8 cellular contexts compared by ENCODE assay signal in genomic region chr5:133052317-133053175, GRCh38. TPM values are rescaled to one million over a fixed set of nuclear protein-coding genes. Genes with fewer than 3 reads are reported as not detected.
DNase-seq lines count a peak whose midpoint lies in the region; ATAC-seq, FAIRE-seq and TF ChIP-seq lines count a peak whose summit lies in the region.

No MANE protein-coding gene starts in this region.

- TF ChIP-seq RAD21 in H1 (IDR thresholded peaks at IDR 0.05 in 1 of 2, conservative IDR thresholded peaks at IDR 0.05 in 1 of 2; ENCODE audit: low read depth in 2 of 2, low read length in 2 of 2): no peak

- ATAC-seq in HG02678 (IDR thresholded peaks at IDR 0.05; ENCODE audit: unreplicated experiment): peak; percentile 34
- ATAC-seq in activated CD8-positive, alpha-beta T cell treated with anti-CD3 and anti-CD28 coated beads, Interleukin-2, amount 10 ng/mL, durations not matched to agents 7 days and 5 days: peak; percentile 25

- H3K79me2 ChIP-seq in H1 (ENCODE audit: control insufficient read depth in 1 of 2, insufficient read depth in 2 of 2, low read length in 2 of 2): peaks cover 50 to 56% of the 10 kb centered on the region in 2 experiments

- H3K4me1 ChIP-seq in H1 (replicated peaks in 1 of 4; ENCODE audit: control insufficient read depth in 3 of 4, insufficient read depth in 4 of 4, low read length in 3 of 4): peaks cover 0 to 8% (median 2%) of the 10 kb centered on the region in 4 experiments; a peak in 4 of 7 replicates

- no peak for TF ChIP-seq POLR2A in H1 (IDR thresholded peaks at IDR 0.05; ENCODE audit: control extremely low read depth in 1 of 2, low read depth in 2 of 2, low read length in 2 of 2)

- no peak for TF ChIP-seq CTCF in H1 (IDR thresholded peaks at IDR 0.05; ENCODE audit: control extremely low read depth in 1 of 3, insufficient read depth in 1 of 3, low read depth in 1 of 3, low read length in 3 of 3)

- H3K23me2 ChIP-seq in H1 (ENCODE audit: low read depth, low read length): peaks cover 10% of the 10 kb centered on the region

- H3K23ac ChIP-seq in H1 (ENCODE audit: insufficient read length): no peak overlapping the region

- H2BK20ac ChIP-seq in H1 (ENCODE audit: low read length): no peak overlapping the region

- H3K56ac ChIP-seq in H1 (replicated peaks; ENCODE audit: insufficient read length, low read depth, low read length): peak overlapping the region; percentile 96

- H3K27ac ChIP-seq in H1 (ENCODE audit: low read depth, low read length): peak overlapping the region; percentile 99

- peak overlapping the region; percentile 99 for H4K8ac ChIP-seq in H1 (ENCODE audit: extremely low read depth, insufficient read depth, low read length)

- H2AK5ac ChIP-seq in H1 (ENCODE audit: low read depth, low read length): peak overlapping the region; percentile 43; the same call in 1 of the 2 replicates

- peaks cover 2% of the 10 kb centered on the region; the same call in 1 of the 2 replicates for H3K79me1 ChIP-seq in H1 (ENCODE audit: low read depth, low read length)

- peaks cover 54% of the 10 kb centered on the region for H3K4me1 Mint-ChIP-seq in activated CD8-positive, alpha-beta T cell treated with anti-CD3 and anti-CD28 coated beads, Interleukin-2, amount 10 ng/mL, durations not matched to agents 7 days and 5 days (ENCODE audit: low read depth)

- DNase-seq in NCI-H748 (lab: John Stamatoyannopoulos, UW; ENCODE audit: unreplicated experiment) (peak; percentile 54), NCI-H748 treated with DMSO at 0.1 percent for 48 hours (lab: John Stamatoyannopoulos, UW) (no peak), NCI-H2227 (lab: John Stamatoyannopoulos, UW; ENCODE audit: unreplicated experiment) (peak; percentile 61), H1 (ENCODE audit: low read depth in 1 of 2, low spot score in 2 of 2) (peak in 1 of 2 experiments; percentile 64), mesenteric fat pad (ENCODE audit: low spot score) (peak; percentile 91)
- DNase-seq in activated CD8-positive, alpha-beta T cell treated with anti-CD3 and anti-CD28 coated beads, Interleukin-2, amount 10 ng/mL, durations not matched to agents 7 days and 5 days: peak; percentile 73
- peak; percentile 10 to 15 for DNase-seq in stimulated activated CD8-positive, alpha-beta memory T cell treated with anti-CD3 and anti-CD28 coated beads, Interleukin-2, amount 100 ng/mL, for 1 hour (ENCODE audit: low read depth in 2 of 2)

- peak overlapping the region; percentile 94 for H4K91ac ChIP-seq in H1 (replicated peaks; ENCODE audit: insufficient read length, low read length)

- H4K20me1 ChIP-seq in H1 (replicated peaks in 1 of 2; ENCODE audit: control insufficient read depth in 1 of 2, insufficient read depth in 2 of 2, low read length in 2 of 2): peaks cover 8 to 23% of the 10 kb centered on the region in 2 experiments

- CTCF ChIA-PET in activated CD8-positive, alpha-beta T cell treated with anti-CD3 and anti-CD28 coated beads, Interleukin-2, amount 10 ng/mL, durations not matched to agents 7 days and 5 days (lab: Charles Lee): interaction anchor here (1.1 kb wide), 1 partner anchor 28 kb away, joined by 3 read pairs; no protein-coding TSS in a partner anchor
- CTCF ChIA-PET in H1 (lab: Charles Lee; ENCODE audit: partially characterized antibody): interaction anchor here (0.6 to 1.3 kb wide), 2 partner anchors 207 to 227 kb away, joined by 3 read pairs; no protein-coding TSS in a partner anchor

- H3K18ac ChIP-seq in H1 (ENCODE audit: extremely low read depth, low read length): peak overlapping the region; percentile 81

- H3K36me3 ChIP-seq in H1 (ENCODE audit: control insufficient read depth in 2 of 4, insufficient read depth in 4 of 4, low read length in 3 of 4): no peaks in the 10 kb centered on the region

- H3K14ac ChIP-seq in H1 (ENCODE audit: insufficient read length): no peak overlapping the region

- peak overlapping the region; percentile 63 for H3K4ac ChIP-seq in H1 (replicated peaks; ENCODE audit: insufficient read length, low read depth, low read length)

- 2% methylated on average over 57 of the region's 59 CpGs; no CpG with 5 or more reads in 1 of the 2 experiments for WGBS in H1 (ENCODE audit: extremely low coverage in 1 of 2, insufficient coverage in 1 of 2, insufficient read length in 1 of 2, insufficient replicate concordance in 2 of 2, low coverage in 1 of 2, low lambda C conversion rate in 2 of 2, missing lambda C conversion rate in 1 of 2), 2 experiments

- H3K9ac ChIP-seq in H1 (replicated peaks in 1 of 4; ENCODE audit: extremely low read depth in 1 of 4, low read depth in 3 of 4, low read length in 3 of 4): peak overlapping the region; percentile 87 to 100 (median 96)

- peak overlapping the region; percentile 80 to 99 (median 97) for H3K4me3 ChIP-seq in H1 (ENCODE audit: extremely low read depth in 1 of 4, insufficient read depth in 2 of 4, low read depth in 3 of 4, low read length in 4 of 4)

- H3K9me3 Mint-ChIP-seq in activated CD8-positive, alpha-beta T cell treated with anti-CD3 and anti-CD28 coated beads, Interleukin-2, amount 10 ng/mL, durations not matched to agents 7 days and 5 days (ENCODE audit: insufficient read depth): no peaks in the 10 kb centered on the region

- H2BK5ac ChIP-seq in H1 (ENCODE audit: low read depth, low read length): peak overlapping the region; percentile 99

- H3K27ac Mint-ChIP-seq in activated CD8-positive, alpha-beta T cell treated with anti-CD3 and anti-CD28 coated beads, Interleukin-2, amount 10 ng/mL, durations not matched to agents 7 days and 5 days: peak overlapping the region; percentile 100

- no peak overlapping the region for H2AFZ ChIP-seq in H1 (ENCODE audit: low read length)

- peak overlapping the region; percentile 98 for H3K4me3 Mint-ChIP-seq in activated CD8-positive, alpha-beta T cell treated with anti-CD3 and anti-CD28 coated beads, Interleukin-2, amount 10 ng/mL, durations not matched to agents 7 days and 5 days

- H3K27me3 ChIP-seq in H1 (replicated peaks in 1 of 4; ENCODE audit: control insufficient read depth in 3 of 4, extremely low read depth in 1 of 4, insufficient read depth in 3 of 4, low read length in 3 of 4): no peaks in the 10 kb centered on the region

- H3K27me3 Mint-ChIP-seq in activated CD8-positive, alpha-beta T cell treated with anti-CD3 and anti-CD28 coated beads, Interleukin-2, amount 10 ng/mL, durations not matched to agents 7 days and 5 days (ENCODE audit: low read depth): no peaks in the 10 kb centered on the region

- no peaks in the 10 kb centered on the region for H3K9me3 ChIP-seq in H1 (ENCODE audit: insufficient read depth in 2 of 2, low read depth in 1 of 2, low read length in 1 of 2)

- POLR2A ChIA-PET in activated CD8-positive, alpha-beta T cell treated with anti-CD3 and anti-CD28 coated beads, Interleukin-2, amount 10 ng/mL, durations not matched to agents 7 days and 5 days (lab: Charles Lee): interaction anchor here (0.7 to 2.7 kb wide), 16 partner anchors 8 to 1852 kb away, joined by 3 to 36 read pairs (median 4); partner anchors contain the start of genes AFF4, GDF9, IRF1 and KIF3A
- POLR2A ChIA-PET in H1 (lab: Charles Lee; ENCODE audit: partially characterized antibody): interaction anchor here (0.7 to 6.6 kb wide), 28 partner anchors 9 to 925 kb away, joined by 3 to 104 read pairs (median 4); partner anchors contain the start of genes AFF4, GDF9, UQCRQ and ZCCHC10

- peak overlapping the region; percentile 51; the same call in 1 of the 2 replicates for H2BK12ac ChIP-seq in H1 (ENCODE audit: low read depth, low read length)

- no peak for FAIRE-seq in H1 (lab: Jason Lieb, UNC)

- H3K36me3 Mint-ChIP-seq in activated CD8-positive, alpha-beta T cell treated with anti-CD3 and anti-CD28 coated beads, Interleukin-2, amount 10 ng/mL, durations not matched to agents 7 days and 5 days (ENCODE audit: low read depth): peaks cover 21% of the 10 kb centered on the region

- H3K4me2 ChIP-seq in H1 (ENCODE audit: insufficient read depth in 1 of 2, low read depth in 2 of 2, low read length in 2 of 2): peak overlapping the region; percentile 88 to 93

- peak overlapping the region; percentile 84 for H4K5ac ChIP-seq in H1 (ENCODE audit: insufficient read length, low read depth, low read length)

- no peak overlapping the region for H2BK15ac ChIP-seq in H1 (ENCODE audit: low read length)

- no peak overlapping the region for H2BK120ac ChIP-seq in H1 (replicated peaks; ENCODE audit: low read depth, low read length)

- TF ChIP-seq EP300 in H1 (IDR thresholded peaks at IDR 0.05; ENCODE audit: borderline replicate concordance in 1 of 2, low read depth in 2 of 2, low read length in 2 of 2): no peak

TF ChIP-seq in H1, 55 proteins besides CTCF, POLR2A, EP300 and RAD21 (continues in another document):
- TF ChIP-seq SIRT6 (IDR thresholded peaks at IDR 0.05; ENCODE audit: low read length): no peak
- TF ChIP-seq TAF1 (IDR thresholded peaks at IDR 0.05; ENCODE audit: low read depth, low read length): no peak
- TF ChIP-seq POLR2AphosphoS5 (IDR thresholded peaks at IDR 0.05; ENCODE audit: low read depth, low read length): no peak
- no peak; the same call in 1 of the 2 replicates for TF ChIP-seq CHD1 (IDR thresholded peaks at IDR 0.05; ENCODE audit: low read depth, low read length)

RNA-seq across cellular contexts. Expression of gene HSPA4, which starts 0.7 kb away (rescaled TPM):
- total RNA-seq in activated CD8-positive, alpha-beta T cell treated with anti-CD3 and anti-CD28 coated beads, Interleukin-2, amount 10 ng/mL, durations not matched to agents 7 days and 5 days: 100 to 1,000 TPM; 106 to 108 TPM
- 411 and 445 TPM in 2 replicates for total RNA-seq in H1 (2021; fragmentation: NEBNext Ultra II Directional; extraction: Animal tissue kit (Norgen Biotek cat#: 25700))
- polyA plus RNA-seq in H1 (2011; rRNA removed): 24.6 and 28.9 TPM in 2 replicates
- 65.7 TPM for polyA plus RNA-seq in H1 (2011; cell fraction: cytosol; rRNA removed)
- 20.2 TPM for polyA plus RNA-seq in H1 (2011; cell fraction: nucleus; rRNA removed)
- 175 to 362 TPM (median 194 TPM) in 4 replicates for polyA plus RNA-seq in H1 (2012, experiment 1 of 2)
- polyA plus RNA-seq in H1 (2012, experiment 2 of 2): 28.9 TPM
- 279 TPM for polyA plus RNA-seq in H1 (2013, experiment 1 of 2)
- polyA plus RNA-seq in H1 (2013, experiment 2 of 2): 299 TPM
- polyA minus RNA-seq in H1 (2011; rRNA and poly(A)+ RNA removed): 88.3 and 112 TPM in 2 replicates
- polyA minus RNA-seq in H1 (2011; cell fraction: cytosol; rRNA and poly(A)+ RNA removed): 115 TPM
- 48.9 TPM for polyA minus RNA-seq in H1 (2011; cell fraction: nucleus; rRNA and poly(A)+ RNA removed)
- total RNA-seq in mesenteric fat pad: 101 TPM

RNA-seq across cellular contexts. Expression of gene ZCCHC10, which starts 26.2 kb away (rescaled TPM):
- total RNA-seq in activated CD8-positive, alpha-beta T cell treated with anti-CD3 and anti-CD28 coated beads, Interleukin-2, amount 10 ng/mL, durations not matched to agents 7 days and 5 days: 10 to 100 TPM; 27.2 to 29.5 TPM
- 32.9 and 36.6 TPM in 2 replicates for total RNA-seq in H1 (2021; fragmentation: NEBNext Ultra II Directional; extraction: Animal tissue kit (Norgen Biotek cat#: 25700))
- polyA plus RNA-seq in H1 (2011; rRNA removed): 17.9 and 22.4 TPM in 2 replicates
- 19.8 TPM for polyA plus RNA-seq in H1 (2011; cell fraction: cytosol; rRNA removed)
- 20.4 TPM for polyA plus RNA-seq in H1 (2011; cell fraction: nucleus; rRNA removed)
- 28.6 to 35.7 TPM (median 29.9 TPM) in 4 replicates for polyA plus RNA-seq in H1 (2012, experiment 1 of 2)
- polyA plus RNA-seq in H1 (2012, experiment 2 of 2): 19.8 TPM
- 56.0 TPM for polyA plus RNA-seq in H1 (2013, experiment 1 of 2)
- polyA plus RNA-seq in H1 (2013, experiment 2 of 2): 57.3 TPM
- polyA minus RNA-seq in H1 (2011; rRNA and poly(A)+ RNA removed): 15.2 and 28.0 TPM in 2 replicates
- 9.0 TPM for polyA minus RNA-seq in H1 (2011; cell fraction: cytosol; rRNA and poly(A)+ RNA removed)
- 20.8 TPM for polyA minus RNA-seq in H1 (2011; cell fraction: nucleus; rRNA and poly(A)+ RNA removed)
- 13.9 TPM for total RNA-seq in mesenteric fat pad
